2 cellular contexts compared by ENCODE assay signal in genomic region chr3:14779069-14779685, GRCh38.
A peak's percentile ranks its signal among the peaks of the same experiment; 100 is the strongest.
TF ChIP-seq lines count a peak whose summit lies in the region.

No MANE protein-coding gene starts in this region.

TF ChIP-seq in HEK293, 187 proteins besides CTCF, POLR2A, EP300 and RAD21:
- TF ChIP-seq ZNF366 (tag by site-specific recombination; conservative IDR thresholded peaks at IDR 0.05), result no peak
- peak; percentile 89 for TF ChIP-seq SETDB1 (IDR thresholded peaks at IDR 0.05; ENCODE audit: insufficient read length, low read length)

TF ChIP-seq in K562, 482 proteins besides CTCF, POLR2A, EP300 and RAD21:
- TF ChIP-seq ZNF507 (tag; conservative IDR thresholded peaks at IDR 0.05), result peak; percentile 99
- no peak for TF ChIP-seq RBM34 (IDR thresholded peaks at IDR 0.05; ENCODE audit: borderline replicate concordance, insufficient read depth, low read length)
- no peak for TF ChIP-seq RREB1 (CRISPR knock-in tag; IDR thresholded peaks at IDR 0.05)
- TF ChIP-seq CHD4 (IDR thresholded peaks at IDR 0.05; ENCODE audit: insufficient read depth, insufficient replicate concordance, low read depth, low read length, poor library complexity, severe bottlenecking), result no peak
- peak; percentile 96 for TF ChIP-seq ZNF354B (CRISPR knock-in tag; IDR thresholded peaks at IDR 0.05)
- peak; percentile 20 for TF ChIP-seq RBM25 (IDR thresholded peaks at IDR 0.05; ENCODE audit: low read depth, low read length, severe bottlenecking)
- TF ChIP-seq ZNF445 (CRISPR knock-in tag; IDR thresholded peaks at IDR 0.05; ENCODE audit: low read depth), result no peak
- no peak for TF ChIP-seq ZNF184 (CRISPR knock-in tag; IDR thresholded peaks at IDR 0.05)
- TF ChIP-seq AFF1 (IDR thresholded peaks at IDR 0.05; ENCODE audit: low read depth in 1 of 2, partially characterized antibody in 2 of 2), result no peak
- peak; percentile 52; the same call in 1 of the 2 replicates for TF ChIP-seq TRIM28 (IDR thresholded peaks at IDR 0.05)
